ENCODE assay signal across 10 cellular contexts in the genomic region with DNA sequence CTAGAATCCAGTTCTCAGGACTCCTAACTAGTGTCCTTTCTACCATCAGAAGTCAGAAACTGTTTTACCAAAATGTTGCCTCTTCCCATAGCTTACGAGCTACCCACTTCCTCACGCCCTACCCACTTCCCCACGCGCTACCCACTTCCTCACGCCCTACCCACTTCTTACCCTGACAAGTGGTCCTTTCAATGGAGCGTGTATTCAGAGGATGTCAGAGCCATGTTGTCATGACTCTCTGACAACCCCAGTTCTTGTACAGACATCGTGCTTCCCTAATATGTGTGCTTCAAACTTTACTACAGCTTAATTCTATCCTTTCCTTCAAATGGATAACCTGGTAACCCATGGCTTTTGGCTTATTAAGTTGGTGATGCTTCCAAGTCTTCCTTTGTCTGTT.
A peak's percentile ranks its signal among the peaks of the same experiment; 100 is the strongest.
DNase-seq lines count a peak whose midpoint lies in the region; ATAC-seq lines count a peak whose summit lies in the region.
"Had no signal": no experiment of that assay in that cellular context is flagged by ENCODE, and none has a peak within 500 bp of the region (broad histone marks: within the 10 kb centered on the region; RNA-seq: fewer than 3 reads in every experiment).

No MANE protein-coding gene starts in this region.

- no peaks in the 10 kb centered on the region for H3K9me3 Mint-ChIP-seq in activated naive CD4-positive, alpha-beta T cell treated with anti-CD3 and anti-CD28 coated beads for 36 hours
- H3K9me3 Mint-ChIP-seq in stimulated activated memory B cell treated with anti-CD40 and anti-IgM and Interleukin-4, amounts not matched to agents 10 μg/mL and 1 μg/mL and 100 μg/mL, for 72 hours = no peaks in the 10 kb centered on the region

- no peak overlapping the region for H3K27ac Mint-ChIP-seq in activated naive CD4-positive, alpha-beta T cell treated with anti-CD3 and anti-CD28 coated beads for 36 hours
- H3K27ac Mint-ChIP-seq in T-helper 17 cell = peak overlapping the region; percentile 43
- H3K27ac Mint-ChIP-seq in stimulated activated memory B cell treated with anti-CD40 and anti-IgM and Interleukin-4, amounts not matched to agents 10 μg/mL and 1 μg/mL and 100 μg/mL, for 72 hours = no peak overlapping the region

- no peaks in the 10 kb centered on the region for H3K27me3 Mint-ChIP-seq in activated naive CD4-positive, alpha-beta T cell treated with anti-CD3 and anti-CD28 coated beads for 36 hours (ENCODE audit: low read depth)
- no peaks in the 10 kb centered on the region for H3K27me3 Mint-ChIP-seq in T-helper 17 cell
- no peaks in the 10 kb centered on the region for H3K27me3 Mint-ChIP-seq in stimulated activated memory B cell treated with anti-CD40 and anti-IgM and Interleukin-4, amounts not matched to agents 10 μg/mL and 1 μg/mL and 100 μg/mL, for 72 hours

- CTCF ChIA-PET in activated naive CD4-positive, alpha-beta T cell treated with anti-CD3 and anti-CD28 coated beads for 36 hours (lab: Charles Lee) = interaction anchor here (0.7 to 2.2 kb wide), 5 partner anchors 10 to 399 kb away, joined by 3 to 8 read pairs (median 3); no protein-coding TSS in a partner anchor

- ATAC-seq in HG02870 (IDR thresholded peaks at IDR 0.05; ENCODE audit: unreplicated experiment) = peak; percentile 25
- peak; percentile 78 for ATAC-seq in T-helper 17 cell
- peak; percentile 54 for ATAC-seq in stimulated activated memory B cell treated with anti-CD40 and anti-IgM and Interleukin-4, amounts not matched to agents 10 μg/mL and 1 μg/mL and 100 μg/mL, for 72 hours
- no peak for ATAC-seq in left ventricle myocardium superior

- intact Hi-C loops in activated naive CD4-positive, alpha-beta T cell treated with anti-CD3 and anti-CD28 coated beads for 36 hours (cut with micrococcal nuclease) = loop anchor here (1.0 to 10.0 kb wide), 5 partner anchors 252 to 477 kb away; no protein-coding TSS in a partner anchor
- intact Hi-C loops in left ventricle myocardium superior (cut with micrococcal nuclease) = no loop called here

- H3K36me3 Mint-ChIP-seq in activated naive CD4-positive, alpha-beta T cell treated with anti-CD3 and anti-CD28 coated beads for 36 hours (ENCODE audit: low read depth) = no peaks in the 10 kb centered on the region
- no peaks in the 10 kb centered on the region for H3K36me3 Mint-ChIP-seq in T-helper 17 cell (ENCODE audit: low read depth)
- no peaks in the 10 kb centered on the region for H3K36me3 Mint-ChIP-seq in stimulated activated memory B cell treated with anti-CD40 and anti-IgM and Interleukin-4, amounts not matched to agents 10 μg/mL and 1 μg/mL and 100 μg/mL, for 72 hours

- no peak overlapping the region for H3K4me3 Mint-ChIP-seq in activated naive CD4-positive, alpha-beta T cell treated with anti-CD3 and anti-CD28 coated beads for 36 hours
- H3K4me3 Mint-ChIP-seq in T-helper 17 cell = peak overlapping the region; percentile 85
- H3K4me3 Mint-ChIP-seq in stimulated activated memory B cell treated with anti-CD40 and anti-IgM and Interleukin-4, amounts not matched to agents 10 μg/mL and 1 μg/mL and 100 μg/mL, for 72 hours = no peak overlapping the region

- H3K9me3 ChIP-seq in T-helper 17 cell (ENCODE audit: control insufficient read depth, low read length, poor library complexity, severe bottlenecking) = no peaks in the 10 kb centered on the region
- H3K9me3 ChIP-seq: heart left ventricle, prostate gland had no signal

- DNase-seq in activated naive CD4-positive, alpha-beta T cell treated with anti-CD3 and anti-CD28 coated beads for 36 hours = peak; percentile 8
- DNase-seq in activated naive CD4-positive, alpha-beta T cell treated with Interleukin-2 at 50 U/mL for 16 hours = no peak
- no peak for DNase-seq in T-helper 17 cell
- no peak for DNase-seq in left ventricle myocardium superior
- no peak for DNase-seq in NCI-H2227 (lab: John Stamatoyannopoulos, UW; ENCODE audit: unreplicated experiment)
- no peak for DNase-seq in NCI-H2029 treated with DMSO at 0.1 percent for 48 hours (lab: John Stamatoyannopoulos, UW)

- peaks cover 10% of the 10 kb centered on the region for H3K4me1 Mint-ChIP-seq in activated naive CD4-positive, alpha-beta T cell treated with anti-CD3 and anti-CD28 coated beads for 36 hours (ENCODE audit: low read depth)
- H3K4me1 Mint-ChIP-seq in T-helper 17 cell = peaks cover 11% of the 10 kb centered on the region
- peaks cover 12% of the 10 kb centered on the region for H3K4me1 Mint-ChIP-seq in stimulated activated memory B cell treated with anti-CD40 and anti-IgM and Interleukin-4, amounts not matched to agents 10 μg/mL and 1 μg/mL and 100 μg/mL, for 72 hours
